ENCODE assay signal across 17 cellular contexts in genomic region chr10:30034433-30035137, GRCh38. TPM values are rescaled to one million over a fixed set of nuclear protein-coding genes. Genes with fewer than 3 reads are reported as not detected.
DNase-seq lines count a peak whose midpoint lies in the region; ATAC-seq, FAIRE-seq and TF ChIP-seq lines count a peak whose summit lies in the region.
"Had no signal": no experiment of that assay in that cellular context is flagged by ENCODE, and none has a peak within 500 bp of the region (broad histone marks: within the 10 kb centered on the region; RNA-seq: fewer than 3 reads in every experiment).

No MANE protein-coding gene starts in this region.

- H3K79me2 ChIP-seq in mesendoderm (ENCODE audit: control insufficient read depth, insufficient read depth, low read length): no peaks in the 10 kb centered on the region

- intact Hi-C loops in pancreas (cut with DNase I): no loop called here

- H3K4me1 ChIP-seq in HUES48 (ENCODE audit: control insufficient read depth, insufficient read depth, low read length) (peaks cover 15% of the 10 kb centered on the region), mesendoderm (ENCODE audit: control insufficient read depth, low read depth, low read length) (no peaks in the 10 kb centered on the region), pancreas (no peaks in the 10 kb centered on the region)
- H3K4me1 ChIP-seq: BE2C had no signal

- H3K4me2 ChIP-seq in mesendoderm (ENCODE audit: low read length): no peak overlapping the region

- H3K4me3 ChIP-seq in HUES48 (ENCODE audit: low read depth, low read length): peak overlapping the region; percentile 25; the same call in 1 of the 2 replicates
- no peak overlapping the region for H3K4me3 ChIP-seq in mesendoderm (ENCODE audit: low read length)
- H3K4me3 ChIP-seq in pancreas: no peak overlapping the region
- H3K4me3 ChIP-seq: cardiac muscle cell, SK-N-MC, vagina had no signal

- no peak overlapping the region for H4K8ac ChIP-seq in mesendoderm (ENCODE audit: low read depth, low read length)

- WGBS in mesendoderm (ENCODE audit: extremely low coverage, insufficient coverage, low lambda C conversion rate): no CpG with 5 or more reads among the region's 15 CpGs
- 60 to 61% methylated on average over 15 of the region's 15 CpGs for WGBS in pancreas, 2 donors

- peak overlapping the region; percentile 30 for H3K27ac ChIP-seq in HUES48 (ENCODE audit: low read depth, low read length)
- H3K27ac ChIP-seq in mesendoderm (ENCODE audit: low read depth, low read length): no peak overlapping the region
- no peak overlapping the region for H3K27ac ChIP-seq in pancreas
- H3K27ac ChIP-seq: cardiac muscle cell, SK-N-MC, vagina had no signal

- no peak overlapping the region for H3K23ac ChIP-seq in mesendoderm (ENCODE audit: low read length)

- no peak overlapping the region for H3K4ac ChIP-seq in mesendoderm (ENCODE audit: low read depth, low read length)

- no peak overlapping the region for H4K5ac ChIP-seq in mesendoderm (ENCODE audit: low read length)

- no peaks in the 10 kb centered on the region for H3K79me1 ChIP-seq in mesendoderm (ENCODE audit: low read length)

- H3K36me3 Mint-ChIP-seq in osteocyte (ENCODE audit: unreplicated experiment): no peaks in the 10 kb centered on the region
- H3K36me3 Mint-ChIP-seq: activated naive CD4-positive, alpha-beta T cell treated with anti-CD3 and anti-CD28 coated beads, Interleukin-2, amount 50 U/mL, for 24 hours had no signal

- no peak overlapping the region for H3K18ac ChIP-seq in mesendoderm (ENCODE audit: low read length)

- no peak overlapping the region for H2AK5ac ChIP-seq in mesendoderm (ENCODE audit: low read length)

- H2BK5ac ChIP-seq in mesendoderm (ENCODE audit: low read length): no peak overlapping the region

- no peak for FAIRE-seq in pancreas (lab: Jason Lieb, UNC)
- FAIRE-seq: endothelial cell of umbilical vein had no signal

- no peak for TF ChIP-seq POLR2A in GM18505 (IDR thresholded peaks at IDR 0.05; ENCODE audit: borderline replicate concordance, extremely low read depth, insufficient read depth, insufficient read length)

- no peaks in the 10 kb centered on the region for H3K27me3 Mint-ChIP-seq in osteocyte (ENCODE audit: unreplicated experiment)

- H3K27me3 ChIP-seq in HUES48 (ENCODE audit: control insufficient read depth, insufficient read depth, low read length): no peaks in the 10 kb centered on the region
- no peaks in the 10 kb centered on the region for H3K27me3 ChIP-seq in mesendoderm (ENCODE audit: insufficient read depth, low read length, poor library complexity)
- no peaks in the 10 kb centered on the region for H3K27me3 ChIP-seq in pancreas
- H3K27me3 ChIP-seq: BE2C, cardiac muscle cell, vagina had no signal

- H3K36me3 ChIP-seq in HUES48 (ENCODE audit: control insufficient read depth, insufficient read depth, low read length) (no peaks in the 10 kb centered on the region), mesendoderm (ENCODE audit: control insufficient read depth, insufficient read depth, low read length) (no peaks in the 10 kb centered on the region), pancreas (no peaks in the 10 kb centered on the region)
- H3K36me3 ChIP-seq: BE2C, vagina had no signal

- DNase-seq in mesendoderm: peak; percentile 39
- no peak for DNase-seq in osteocyte (ENCODE audit: extremely low spot score, unreplicated experiment)
- DNase-seq in pancreas: no peak
- DNase-seq in activated CD4-positive, alpha-beta T cell treated with anti-CD3 and anti-CD28 coated beads for 4 hours: no peak
- DNase-seq in foreskin melanocyte: no peak
- DNase-seq: activated CD8-positive, alpha-beta memory T cell treated with anti-CD3 and anti-CD28 coated beads, Interleukin-2, amount 50 U/mL, for 4 hours; BE2C; MM.1S; retina had no signal

- H3K9ac ChIP-seq in HUES48 (ENCODE audit: low read depth, low read length) (no peak overlapping the region), mesendoderm (ENCODE audit: low read length) (no peak overlapping the region)

- no peaks in the 10 kb centered on the region for H3K9me3 Mint-ChIP-seq in osteocyte (ENCODE audit: unreplicated experiment)
- H3K9me3 Mint-ChIP-seq: activated naive CD4-positive, alpha-beta T cell treated with anti-CD3 and anti-CD28 coated beads, Interleukin-2, amount 50 U/mL, for 24 hours had no signal

- ATAC-seq in GM18505 (IDR thresholded peaks at IDR 0.05; ENCODE audit: unreplicated experiment) (peak; percentile 80), GM21576 (IDR thresholded peaks at IDR 0.05; ENCODE audit: unreplicated experiment) (peak; percentile 76), pancreas (no peak)

- H2BK120ac ChIP-seq in mesendoderm (ENCODE audit: low read depth, low read length): no peak overlapping the region

- no peak overlapping the region for H3K27ac Mint-ChIP-seq in osteocyte (ENCODE audit: unreplicated experiment)
- H3K27ac Mint-ChIP-seq: activated naive CD4-positive, alpha-beta T cell treated with anti-CD3 and anti-CD28 coated beads, Interleukin-2, amount 50 U/mL, for 24 hours had no signal

- H2BK15ac ChIP-seq in mesendoderm (replicated peaks; ENCODE audit: low read depth): no peak overlapping the region

- TF ChIP-seq CTCF in osteocyte (IDR thresholded peaks at IDR 0.05) (no peak), pancreas (IDR thresholded peaks at IDR 0.05) (no peak)

- H3K9me3 ChIP-seq in HUES48 (ENCODE audit: control insufficient read depth, insufficient read depth, low read length) (no peaks in the 10 kb centered on the region), pancreas (no peaks in the 10 kb centered on the region)
- H3K9me3 ChIP-seq: BE2C, vagina had no signal

- no peak overlapping the region for H3K4me3 Mint-ChIP-seq in osteocyte (ENCODE audit: unreplicated experiment)
- H3K4me3 Mint-ChIP-seq: activated naive CD4-positive, alpha-beta T cell treated with anti-CD3 and anti-CD28 coated beads, Interleukin-2, amount 50 U/mL, for 24 hours had no signal

- H3K4me1 Mint-ChIP-seq in osteocyte (ENCODE audit: unreplicated experiment): peaks cover 2% of the 10 kb centered on the region

- no peak overlapping the region for H3K56ac ChIP-seq in mesendoderm (ENCODE audit: low read length)

RNA-seq across cellular contexts. Expression of gene JCAD, which starts 24.8 kb away (rescaled TPM):
- 0.53 TPM for polyA plus RNA-seq in mesendoderm (2013, experiment 1 of 2)
- polyA plus RNA-seq in mesendoderm (2013, experiment 2 of 2): 0.73 TPM
- total RNA-seq in osteocyte (7.5 and 7.7 TPM in 2 replicates), pancreas (10 to 100 TPM; 19.3 to 48.2 (median 26.2) TPM)
- polyA plus RNA-seq in pancreas: 10 to 100 TPM in 1 of 2 donors, 1 to 10 TPM in 1; 10.0 to 14.6 TPM

Comparison
In these comparisons a context has a peak if more than half of its experiments do, and no peak if none do; other contexts are left out.
1. ATAC-seq: peak in GM18505 (single experiment) and GM21576 (single experiment); none in pancreas (0 of 4).